Comparison of ENCODE assay signal across 9 cellular contexts in the genomic region with DNA sequence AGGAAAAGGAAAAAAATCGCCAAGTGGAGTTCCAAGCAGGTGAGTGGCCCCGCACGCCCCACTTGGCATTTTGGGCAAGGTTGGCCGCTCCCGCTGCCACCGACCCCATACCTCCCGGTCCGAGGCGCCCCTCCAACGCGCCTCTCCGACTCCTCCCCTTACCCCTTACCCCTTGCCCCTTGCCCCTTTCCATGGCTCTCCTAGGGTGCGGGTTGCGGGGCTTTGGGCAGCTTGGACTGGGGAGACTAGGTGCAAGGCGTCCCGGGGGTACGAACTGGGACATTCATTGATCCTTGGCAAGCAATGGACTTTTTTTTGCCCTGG. TPM values are rescaled to one million over a fixed set of nuclear protein-coding genes. Genes with fewer than 3 reads are reported as not detected.
DNase-seq lines count a peak whose midpoint lies in the region; ATAC-seq, FAIRE-seq and TF ChIP-seq lines count a peak whose summit lies in the region.
"Had no signal": no experiment of that assay in that cellular context is flagged by ENCODE, and none has a peak within 500 bp of the region (broad histone marks: within the 10 kb centered on the region; RNA-seq: fewer than 3 reads in every experiment).

No MANE protein-coding gene starts in this region.

- no peak for TF ChIP-seq CTCF in astrocyte of the spinal cord (IDR thresholded peaks at IDR 0.05; ENCODE audit: low read depth, low read length)
- TF ChIP-seq CTCF in kidney (IDR thresholded peaks at IDR 0.05; ENCODE audit: borderline replicate concordance, extremely low read depth, insufficient read depth) = no peak

- peaks cover 15% of the 10 kb centered on the region for H3K4me1 ChIP-seq in HUES64 (ENCODE audit: insufficient read depth, low read length)
- H3K4me1 ChIP-seq in kidney (ENCODE audit: control insufficient read depth in 1 of 2, insufficient read depth in 1 of 2, low read depth in 1 of 2, low read length in 2 of 2) = peaks cover 0 to 3% of the 10 kb centered on the region in 2 donors
- no peaks in the 10 kb centered on the region for H3K4me1 ChIP-seq in small intestine (ENCODE audit: control insufficient read depth in 2 of 2, insufficient read depth in 1 of 2, low read depth in 1 of 2, low read length in 1 of 2)

- no peak overlapping the region for H3K27ac ChIP-seq in HUES64 (ENCODE audit: low read depth, low read length)
- no peak overlapping the region for H3K27ac ChIP-seq in kidney (ENCODE audit: low read depth in 2 of 2, low read length in 2 of 2)
- no peak overlapping the region for H3K27ac ChIP-seq in small intestine (ENCODE audit: low read depth in 1 of 2, low read length in 1 of 2)

- H3K27ac Mint-ChIP-seq in stimulated activated naive B cell treated with anti-CD40 and anti-IgM and Interleukin-4, amounts not matched to agents 10 μg/mL and 1 μg/mL and 100 μg/mL, for 72 hours = peak overlapping the region; percentile 47

- peaks cover 0 to 4% of the 10 kb centered on the region in 2 donors for H3K36me3 Mint-ChIP-seq in stimulated activated naive B cell treated with anti-CD40 and anti-IgM and Interleukin-4, amounts not matched to agents 10 μg/mL and 1 μg/mL and 100 μg/mL, for 72 hours

- in situ Hi-C loops in astrocyte of the spinal cord (cut with HindIII; ENCODE audit: low sequenced_read_pairs) = no loop called here

- H3K9ac ChIP-seq in HUES64 (ENCODE audit: low read depth, low read length) = peak overlapping the region; percentile 67; the same call in 1 of the 2 replicates
- peak overlapping the region in 1 of 2 donors; percentile 55 for H3K9ac ChIP-seq in kidney (ENCODE audit: low read length in 2 of 2)

- H3K36me3 ChIP-seq in HUES64 (ENCODE audit: insufficient read depth, low read length) (no peaks in the 10 kb centered on the region), kidney (ENCODE audit: control insufficient read depth in 1 of 2, insufficient read depth in 2 of 2, low read length in 2 of 2) (no peaks in the 10 kb centered on the region), small intestine (ENCODE audit: control insufficient read depth in 2 of 2, insufficient read depth in 2 of 2, low read length in 2 of 2) (no peaks in the 10 kb centered on the region)

- H3K9me3 ChIP-seq in HUES64 (ENCODE audit: insufficient read depth, low read depth, low read length) = no peaks in the 10 kb centered on the region
- no peaks in the 10 kb centered on the region for H3K9me3 ChIP-seq in kidney (ENCODE audit: control insufficient read depth in 1 of 2, low read length in 2 of 2)
- H3K9me3 ChIP-seq in small intestine (ENCODE audit: control insufficient read depth, low read depth) = no peaks in the 10 kb centered on the region

- FAIRE-seq in kidney (lab: Jason Lieb, UNC) (no peak), small intestine (lab: Jason Lieb, UNC) (no peak)
- FAIRE-seq: TTC549 had no signal

- no peak for DNase-seq in astrocyte of the spinal cord (ENCODE audit: low read depth, low spot score)
- peak; percentile 70 for DNase-seq in kidney
- DNase-seq in stimulated activated naive B cell treated with anti-CD40 and anti-IgM and Interleukin-4, amounts not matched to agents 10 μg/mL and 1 μg/mL and 100 μg/mL, for 72 hours = no peak
- no peak for DNase-seq in small intestine
- DNase-seq in NCI-H526 treated with DMSO at 0.1 percent for 48 hours (lab: John Stamatoyannopoulos, UW) = no peak
- DNase-seq in activated CD4-positive, CD25-positive, alpha-beta regulatory T cell (lab: John Stamatoyannopoulos, UW) = no peak
- no peak for DNase-seq in RKO (ENCODE audit: low spot score)

- intact Hi-C loops in kidney (cut with DNase I) = no loop called here

- H3K4me1 Mint-ChIP-seq in stimulated activated naive B cell treated with anti-CD40 and anti-IgM and Interleukin-4, amounts not matched to agents 10 μg/mL and 1 μg/mL and 100 μg/mL, for 72 hours = peaks cover 9 to 20% of the 10 kb centered on the region in 2 donors

- H3K4me3 Mint-ChIP-seq in stimulated activated naive B cell treated with anti-CD40 and anti-IgM and Interleukin-4, amounts not matched to agents 10 μg/mL and 1 μg/mL and 100 μg/mL, for 72 hours = peak overlapping the region; percentile 75 to 79

- H3K27me3 ChIP-seq in HUES64 (ENCODE audit: insufficient read depth, low read length) = no peaks in the 10 kb centered on the region; the same call in none of the 2 replicates
- no peaks in the 10 kb centered on the region for H3K27me3 ChIP-seq in small intestine (ENCODE audit: control insufficient read depth in 2 of 2, insufficient read depth in 2 of 2, low read length in 2 of 2)

- 0% methylated on average over 17 of the region's 17 CpGs for WGBS in HUES64
- 1 to 24% (median 7%) methylated on average over 17 of the region's 17 CpGs for WGBS in small intestine, 3 donors

- peak overlapping the region; percentile 73 for H3K4me3 ChIP-seq in HUES64 (ENCODE audit: low read length)
- H3K4me3 ChIP-seq in astrocyte of the spinal cord (ENCODE audit: low read depth, low read length) = peak overlapping the region; percentile 50
- peak overlapping the region; percentile 54 to 58 for H3K4me3 ChIP-seq in kidney (ENCODE audit: low read length in 2 of 2)
- peak overlapping the region in 1 of 2 donors; percentile 3 for H3K4me3 ChIP-seq in small intestine (ENCODE audit: low read depth in 1 of 2, low read length in 2 of 2)

- no peaks in the 10 kb centered on the region for H3K9me3 Mint-ChIP-seq in stimulated activated naive B cell treated with anti-CD40 and anti-IgM and Interleukin-4, amounts not matched to agents 10 μg/mL and 1 μg/mL and 100 μg/mL, for 72 hours

- no peak for ATAC-seq in stimulated activated naive B cell treated with anti-CD40 and anti-IgM and Interleukin-4, amounts not matched to agents 10 μg/mL and 1 μg/mL and 100 μg/mL, for 72 hours (replicated peaks)

- H3K27me3 Mint-ChIP-seq in stimulated activated naive B cell treated with anti-CD40 and anti-IgM and Interleukin-4, amounts not matched to agents 10 μg/mL and 1 μg/mL and 100 μg/mL, for 72 hours = peaks cover 38 to 41% of the 10 kb centered on the region in 2 donors

RNA-seq across cellular contexts. Expression of a gene that starts 0.7 kb away (rescaled TPM):
- 25.1 TPM for polyA plus RNA-seq in HUES64 (2013, experiment 1 of 2)
- 27.5 TPM for polyA plus RNA-seq in HUES64 (2013, experiment 2 of 2)
- total RNA-seq in kidney = 13.8 TPM
- polyA plus RNA-seq in kidney (ENCODE audit: insufficient read depth, low read depth, low replicate concordance) = 17.2 TPM
- 1 to 10 TPM in 1 of 3 donors, under 1 TPM in 2; 0.27 to 2.7 (median 0.45) TPM for polyA plus RNA-seq in small intestine
